In the genomic region with DNA sequence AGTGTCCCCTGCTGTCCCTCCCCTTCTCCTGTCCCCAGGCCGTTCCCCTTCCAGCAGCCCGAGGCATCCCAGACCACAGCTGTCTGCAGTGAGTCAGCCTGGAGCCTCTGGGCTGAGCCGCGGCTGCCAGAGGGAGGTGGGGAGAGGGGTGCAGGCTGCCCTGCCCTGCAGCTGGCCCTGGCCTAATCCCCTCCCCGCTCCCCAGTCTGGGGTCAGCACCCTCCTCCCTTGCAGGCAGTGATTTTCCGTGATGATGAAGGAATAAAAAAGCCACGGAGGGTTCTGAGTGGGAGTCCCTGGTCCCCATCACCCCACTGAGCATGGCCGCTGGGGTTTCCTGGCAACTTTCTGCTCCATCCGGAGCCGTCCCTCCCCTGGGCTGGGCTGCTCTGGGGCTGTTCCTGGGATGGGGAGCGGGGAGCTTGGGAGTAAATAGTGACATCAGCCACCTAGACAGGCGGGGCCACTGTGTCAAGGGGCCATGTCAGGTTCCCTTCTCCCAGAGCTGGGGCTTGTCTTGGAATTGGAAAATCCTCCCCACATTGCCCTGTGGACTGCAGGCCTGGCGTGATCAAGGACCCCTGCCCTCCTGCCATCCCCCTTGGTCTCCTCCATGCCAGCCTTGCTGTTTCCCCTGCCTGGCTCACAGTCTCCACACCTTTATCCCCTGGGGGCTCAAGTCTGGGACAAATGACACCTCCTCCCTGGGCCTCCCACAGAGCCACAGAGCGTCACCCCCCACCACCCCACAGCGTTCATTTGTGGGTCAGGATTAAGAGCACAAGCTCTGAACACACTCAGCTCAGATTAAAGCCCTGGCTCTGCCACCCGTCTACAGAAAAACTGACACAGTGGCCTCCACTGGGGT, we compare ENCODE assay signal across 8 cellular contexts. TPM values are rescaled to one million over a fixed set of nuclear protein-coding genes. Genes with fewer than 3 reads are reported as not detected.
DNase-seq lines count a peak whose midpoint lies in the region; ATAC-seq and TF ChIP-seq lines count a peak whose summit lies in the region.

No MANE protein-coding gene starts in this region.

- ATAC-seq in aorta (ENCODE audit: low FRiP score) (peak; percentile 83), HG02623 (IDR thresholded peaks at IDR 0.05; ENCODE audit: unreplicated experiment) (no peak)

- H3K36me3 ChIP-seq in PC-9 (ENCODE audit: low read depth) (no peaks in the 10 kb centered on the region), mesodermal cell (ENCODE audit: control insufficient read depth, insufficient read depth, low read length) (no peaks in the 10 kb centered on the region), aorta (ENCODE audit: control insufficient read depth in 1 of 2, insufficient read depth in 2 of 2, low read length in 1 of 2) (no peaks in the 10 kb centered on the region)

- POLR2A ChIA-PET in PC-9 (lab: Charles Lee; ENCODE audit: unreplicated experiment), result interaction anchor here (0.6 to 0.7 kb wide), 3 partner anchors 59 to 1472 kb away, joined by 4 to 17 read pairs (median 6); no protein-coding TSS in a partner anchor

- DNase-seq in GM04503 (ENCODE audit: low read depth) (peak; percentile 76), PC-9 (peak; percentile 86 to 87), ecto neural progenitor cell (ENCODE audit: low spot score) (peak; percentile 76), aorta (peak; percentile 90 to 91), GF-D8 (lab: John Stamatoyannopoulos, UW) (no peak)
- no peak for DNase-seq in activated T-cell treated with anti-CD3 and anti-CD28 coated beads, Interleukin-2, amount 50 U/mL, for 48 hours

- no peaks in the 10 kb centered on the region for H3K27me3 ChIP-seq in PC-9 (ENCODE audit: insufficient read depth, low read depth)
- H3K27me3 ChIP-seq in aorta (ENCODE audit: control insufficient read depth in 1 of 2, insufficient read depth in 2 of 2, low read length in 1 of 2), result no peaks in the 10 kb centered on the region

- H3K9me3 ChIP-seq in PC-9 (ENCODE audit: insufficient read depth, low read depth), result no peaks in the 10 kb centered on the region
- H3K9me3 ChIP-seq in mesodermal cell (ENCODE audit: control insufficient read depth, low read length), result no peaks in the 10 kb centered on the region
- H3K9me3 ChIP-seq in aorta (ENCODE audit: control insufficient read depth, low read length), result no peaks in the 10 kb centered on the region

- H3F3A ChIP-seq in PC-9 (ENCODE audit: insufficient read depth, low read depth), result peaks cover 85% of the 10 kb centered on the region

- no peaks in the 10 kb centered on the region for H4K20me1 ChIP-seq in PC-9 (ENCODE audit: insufficient read depth)

- BruUV-seq in PC-9 (replicated peaks; lab: Mats Ljungman, UMichigan), result no TSS peak

- peak overlapping the region; percentile 10; the same call in 1 of the 2 replicates for H3K4me3 ChIP-seq in PC-9
- peak overlapping the region; percentile 18 for H3K4me3 ChIP-seq in mesodermal cell (ENCODE audit: extremely low read depth, insufficient read depth, low read length, poor library complexity, severe bottlenecking)
- H3K4me3 ChIP-seq in aorta (ENCODE audit: low read length in 2 of 2), result no peak overlapping the region

- no peaks in the 10 kb centered on the region for H3K9me2 ChIP-seq in PC-9 (ENCODE audit: insufficient read depth)

- no peaks in the 10 kb centered on the region for H3K79me2 ChIP-seq in PC-9 (ENCODE audit: low read depth)

- no peak for TF ChIP-seq CTCF in PC-9 (conservative IDR thresholded peaks at IDR 0.05)

- intact Hi-C loops in PC-9 (cut with micrococcal nuclease; ENCODE audit: unreplicated experiment), result loop anchor here (5.0 to 10.0 kb wide), 3 partner anchors 47 to 267 kb away; a partner anchor contains a TSS
- intact Hi-C loops in aorta (cut with DNase I), result loop anchor here (2.0 to 10.0 kb wide), 2 partner anchors 64 to 306 kb away; no protein-coding TSS in a partner anchor

- CTCF ChIA-PET in PC-9 (lab: Charles Lee), result interaction anchor here (0.5 to 1.2 kb wide), 4 partner anchors 65 to 735 kb away, joined by 3 to 9 read pairs (median 6); no protein-coding TSS in a partner anchor

- H3K4me1 ChIP-seq in PC-9 (replicated peaks; ENCODE audit: insufficient read depth) (peaks cover 66% of the 10 kb centered on the region), mesodermal cell (ENCODE audit: control insufficient read depth, insufficient read depth, low read length, poor library complexity, severe bottlenecking) (peaks cover 34% of the 10 kb centered on the region), aorta (ENCODE audit: control insufficient read depth in 1 of 2, insufficient read depth in 2 of 2, low read length in 2 of 2) (no peaks in the 10 kb centered on the region)

- peak overlapping the region; percentile 69 for H3K4me2 ChIP-seq in PC-9

- H3K27ac ChIP-seq in PC-9 (peak overlapping the region; percentile 79), mesodermal cell (ENCODE audit: low read depth, low read length, severe bottlenecking) (peak overlapping the region; percentile 84), aorta (ENCODE audit: low read depth in 1 of 2, low read length in 2 of 2) (peak overlapping the region; percentile 34 to 47)

- 38 to 65% methylated on average over 7 to 8 of the region's 16 CpGs for WGBS in mesodermal cell (ENCODE audit: insufficient coverage in 2 of 2), 2 experiments
- WGBS in aorta, 2 donors, result 8% methylated on average over 16 of the region's 16 CpGs

- H2AFZ ChIP-seq in PC-9, result no peak overlapping the region

RNA-seq across cellular contexts. Expression of a gene that starts 16.7 kb away (rescaled TPM):
- total RNA-seq in PC-9 (2021) (50.9 and 59.2 TPM in 2 replicates), aorta (1 to 10 TPM; 1.1 to 2.9 TPM)
- polyA plus RNA-seq in mesodermal cell (2013, experiment 1 of 2), result 22.4 TPM
- polyA plus RNA-seq in mesodermal cell (2013, experiment 2 of 2), result 22.7 TPM
- polyA plus RNA-seq in aorta, result 1 to 10 TPM in 1 of 2 donors, under 1 TPM in 1; 0.43 to 1.0 TPM

RNA-seq across cellular contexts. Expression of a gene that starts 49.6 kb away (rescaled TPM):
- total RNA-seq in PC-9 (2021) (160 and 182 TPM in 2 replicates), aorta (10 to 100 TPM; 50.4 to 94.0 TPM)
- 180 TPM for polyA plus RNA-seq in mesodermal cell (2013, experiment 1 of 2)
- 159 TPM for polyA plus RNA-seq in mesodermal cell (2013, experiment 2 of 2)
- polyA plus RNA-seq in aorta, result 1 to 10 TPM; 3.4 to 9.5 TPM

RNA-seq across cellular contexts. Expression of a gene that starts 58.5 kb away (rescaled TPM):
- 32.9 and 39.4 TPM in 2 replicates for total RNA-seq in PC-9 (2021)
- 50.4 TPM for polyA plus RNA-seq in mesodermal cell (2013, experiment 1 of 2)
- 48.5 TPM for polyA plus RNA-seq in mesodermal cell (2013, experiment 2 of 2)
- total RNA-seq in aorta, result 100 to 1,000 TPM; 316 to 379 TPM
- 100 to 1,000 TPM; 269 to 282 TPM for polyA plus RNA-seq in aorta

Comparison
In these comparisons a context has a peak if more than half of its experiments do, and no peak if none do; other contexts are left out.
1. DNase-seq: peak in GM04503 (single experiment), PC-9 (2 of 2), ecto neural progenitor cell (single experiment) and aorta (2 of 2); none in GF-D8 (single experiment) and activated T-cell treated with anti-CD3 and anti-CD28 coated beads, Interleukin-2, amount 50 U/mL, for 48 hours (0 of 2).
2. H3K4me3 ChIP-seq: peak in PC-9 (single experiment) and mesodermal cell (single experiment); none in aorta (0 of 2).
3. RNA of a gene that starts 16.7 kb away (total RNA-seq): 50.9 to 59.2 TPM in PC-9; 1.1 to 2.9 TPM in aorta; every median in the first group is over 10 times any median in the second.
4. Peak in every context shown above with its lines, with median percentiles within 50 percentile points of each other: H3K27ac ChIP-seq.